ENCODE assay signal across 8 cellular contexts in the genomic region with DNA sequence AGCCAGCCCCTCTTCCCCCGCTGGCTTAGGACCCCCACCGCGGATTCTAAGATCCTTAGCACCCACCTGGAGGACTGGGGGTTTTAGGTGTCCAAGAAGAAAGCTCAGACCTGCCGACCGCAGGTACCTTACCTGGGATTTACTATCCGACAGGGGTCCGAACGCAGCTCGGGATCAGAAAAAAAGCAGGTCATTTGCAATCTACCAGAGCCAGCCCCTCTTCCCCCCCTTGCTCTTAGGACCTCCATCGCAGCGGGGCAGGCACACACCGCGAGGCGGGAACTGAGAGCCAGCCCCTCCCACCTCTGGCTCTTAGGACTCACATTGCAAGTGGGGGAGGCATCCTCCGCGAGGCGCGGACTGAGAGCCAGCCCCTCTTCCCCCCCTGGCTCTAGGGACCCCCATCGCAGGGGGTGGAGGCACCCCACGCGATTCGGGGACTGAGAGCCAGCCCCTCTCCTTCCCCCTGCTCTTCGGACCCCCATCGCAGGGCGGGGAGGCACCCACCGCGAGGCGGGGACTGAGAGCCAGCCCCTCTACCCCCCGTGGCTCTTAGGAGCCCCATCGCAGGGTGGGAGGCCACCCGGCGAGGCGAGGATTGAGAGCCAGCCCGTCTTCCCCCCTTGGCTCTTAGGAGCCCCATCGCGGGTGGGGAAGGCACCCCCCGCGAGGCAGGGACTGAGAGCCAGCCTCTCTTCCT. TPM values are rescaled to one million over a fixed set of nuclear protein-coding genes. Genes with fewer than 3 reads are reported as not detected.
DNase-seq lines count a peak whose midpoint lies in the region; ATAC-seq and TF ChIP-seq lines count a peak whose summit lies in the region.

No MANE protein-coding gene starts in this region.

- H3K27me3 Mint-ChIP-seq in MCF 10A (ENCODE audit: insufficient read depth, unreplicated experiment) = no peaks in the 10 kb centered on the region

- no peak for TF ChIP-seq CTCF in MCF 10A (IDR thresholded peaks at IDR 0.05; ENCODE audit: unreplicated experiment)
- no peak for TF ChIP-seq CTCF in upper lobe of left lung (IDR thresholded peaks at IDR 0.05)

- peak; percentile 60 for ATAC-seq in HG02885 (IDR thresholded peaks at IDR 0.05; ENCODE audit: poor library complexity, unreplicated experiment)
- ATAC-seq in upper lobe of left lung (ENCODE audit: low FRiP score in 2 of 2) = peak; percentile 64 to 75
- no peak for ATAC-seq in HG03439 (IDR thresholded peaks at IDR 0.05; ENCODE audit: unreplicated experiment)

- H3K36me3 Mint-ChIP-seq in MCF 10A (ENCODE audit: insufficient read depth, unreplicated experiment) = no peaks in the 10 kb centered on the region

- intact Hi-C loops in MCF 10A (cut with micrococcal nuclease) = loop anchor here (5.0 kb wide), 1 partner anchor 118 kb away; no protein-coding TSS in a partner anchor

- H3K27ac Mint-ChIP-seq in MCF 10A (ENCODE audit: low read depth, unreplicated experiment) = no peak overlapping the region

- BruUV-seq in MCF 10A (replicated peaks; lab: Mats Ljungman, UMichigan) = no TSS peak

- CTCF ChIA-PET in MCF 10A (lab: Yijun Ruan, JAX) = no interaction called here

- H3K4me1 Mint-ChIP-seq in MCF 10A (ENCODE audit: insufficient read depth, unreplicated experiment) = no peaks in the 10 kb centered on the region

- 40 to 44% methylated on average over 2 to 20 of the region's 38 CpGs for WGBS in upper lobe of left lung, 2 donors

- H3K9me3 ChIP-seq in upper lobe of left lung = no peaks in the 10 kb centered on the region

- peaks cover 18 to 30% (median 22%) of the 10 kb centered on the region in 4 donors for H3K4me1 ChIP-seq in upper lobe of left lung

- POLR2A ChIA-PET in MCF 10A (lab: Yijun Ruan, JAX) = no interaction called here

- H3K27ac ChIP-seq in upper lobe of left lung = no peak overlapping the region

- H3K4me3 Mint-ChIP-seq in MCF 10A (ENCODE audit: unreplicated experiment) = peak overlapping the region; percentile 23

- no peaks in the 10 kb centered on the region for H3K36me3 ChIP-seq in upper lobe of left lung

- H3K4me3 ChIP-seq in upper lobe of left lung = peak overlapping the region in 3 of 4 donors; percentile 9 to 42 (median 23)

- no peak for TF ChIP-seq EP300 in upper lobe of left lung (IDR thresholded peaks at IDR 0.05)

- H3K9me3 Mint-ChIP-seq in MCF 10A (ENCODE audit: unreplicated experiment) = no peaks in the 10 kb centered on the region

- TF ChIP-seq POLR2A in upper lobe of left lung (IDR thresholded peaks at IDR 0.05) = no peak

- H3K27me3 ChIP-seq in upper lobe of left lung = peaks cover 0 to 28% (median 6%) of the 10 kb centered on the region in 4 donors

- DNase-seq in DMS153 treated with DMSO at 0.1 percent for 48 hours (lab: John Stamatoyannopoulos, UW; ENCODE audit: unreplicated experiment) = peak; percentile 25
- peak; percentile 10 for DNase-seq in NCI-H748 treated with DMSO at 0.1 percent for 48 hours (lab: John Stamatoyannopoulos, UW)
- DNase-seq in MCF 10A (ENCODE audit: unreplicated experiment) = no peak
- peak; percentile 81 for DNase-seq in mesenteric fat pad (ENCODE audit: low spot score)
- peak in 1 of 2 donors; percentile 70 for DNase-seq in upper lobe of left lung
- DNase-seq in AML-193 (lab: John Stamatoyannopoulos, UW) = no peak

RNA-seq across cellular contexts. Expression of a gene that starts 45.3 kb away (rescaled TPM):
- total RNA-seq in MCF 10A (2022) (47.8 and 48.7 TPM in 2 replicates), mesenteric fat pad (28.3 TPM), upper lobe of left lung (100 to 1,000 TPM in 1 of 6 donors, 10 to 100 TPM in 5; 13.9 to 117 (median 23.0) TPM)

Comparison
In these comparisons a context has a peak if more than half of its experiments do, and no peak if none do; other contexts are left out.
1. DNase-seq: peak in DMS153 treated with DMSO at 0.1 percent for 48 hours (single experiment), NCI-H748 treated with DMSO at 0.1 percent for 48 hours (single experiment) and mesenteric fat pad (single experiment); none in MCF 10A (single experiment) and AML-193 (0 of 2).